28 cellular contexts compared by ENCODE assay signal in genomic region chr1:45263132-45263531, GRCh38.
"Had no signal": no experiment of that assay in that cellular context is flagged by ENCODE, and none has a peak within 500 bp of the region (broad histone marks: within the 10 kb centered on the region; RNA-seq: fewer than 3 reads in every experiment).

No MANE protein-coding gene starts in this region.

- H3K27ac ChIP-seq: neutrophil, pancreas, psoas muscle, skin epidermis, spleen, suprapubic skin, testis, tibial artery, transverse colon, upper lobe of right lung, uterus had no signal

- H3K4me1 ChIP-seq: spleen, suprapubic skin, uterus had no signal

- H3K4me2 ChIP-seq: smooth muscle cell had no signal

- ATAC-seq: naive thymus-derived CD8-positive, alpha-beta T cell; natural killer cell treated with Interleukin-12 subunit alpha and Interleukin-12 subunit beta and Interleukin-15 and Interleukin-18, amount 100 ng/mL, for 72 hours; pancreas; psoas muscle; right cardiac atrium; sciatic nerve; stimulated activated memory B cell treated with anti-CD40 and anti-IgM and Interleukin-4, amounts not matched to agents 10 μg/mL and 1 μg/mL and 100 μg/mL, for 72 hours; stimulated activated naive CD8-positive, alpha-beta T cell treated with anti-CD3 and anti-CD28 coated beads, Interleukin-15, amount 100 ng/mL, for 72 hours; stimulated activated naive CD8-positive, alpha-beta T cell treated with anti-CD3 and anti-CD28 coated beads, Interleukin-15, Interleukin-2, amounts not matched to agents 100 U/mL and 50 U/mL, for 24 hours; upper lobe of right lung had no signal

- H3K36me3 ChIP-seq: neutrophil, pancreas, spleen, suprapubic skin, tibial artery, transverse colon, upper lobe of right lung, uterus had no signal

- FAIRE-seq: pancreas had no signal

- H3K9me3 ChIP-seq: pancreas, psoas muscle, testis had no signal

- H3K4me3 ChIP-seq: pancreas, psoas muscle, skin epidermis, smooth muscle cell, spleen, suprapubic skin, testis, tibial artery, transverse colon, upper lobe of right lung, uterus had no signal

- DNase-seq: naive thymus-derived CD8-positive, alpha-beta T cell; nephron progenitor cell; nucleus accumbens; pancreas; psoas muscle; right cardiac atrium; spleen; stimulated activated CD4-positive, alpha-beta T cell treated with anti-CD3 and anti-CD28 coated beads, Interleukin-12 subunit alpha, Interleukin-12 subunit beta, amount 100 ng/mL, for 4 hours; stimulated activated CD4-positive, alpha-beta T cell treated with anti-CD3 and anti-CD28 coated beads, Interleukin-1b, Interleukin-23, amount 100 ng/mL, for 48 hours; stimulated activated CD4-positive, alpha-beta T cell treated with anti-CD3 and anti-CD28 coated beads, Interleukin-4, amount 100 ng/mL, for 1 hour; stimulated activated CD4-positive, alpha-beta T cell treated with anti-CD3 and anti-CD28 coated beads, Interleukin-4, amount 100 ng/mL, for 4 hours; stimulated activated CD8-positive, alpha-beta memory T cell treated with anti-CD3 and anti-CD28 coated beads, Interleukin-4, amount 100 ng/mL, for 48 hours; stimulated activated naive CD4-positive, alpha-beta T cell; stimulated activated naive CD8-positive, alpha-beta T cell treated with anti-CD3 and anti-CD28 coated beads, Interleukin-15, amount 100 ng/mL, for 72 hours; stimulated activated naive CD8-positive, alpha-beta T cell treated with anti-CD3 and anti-CD28 coated beads, Interleukin-15, Interleukin-2, amounts not matched to agents 100 U/mL and 50 U/mL, for 24 hours; substantia nigra; testis; tibial artery; transverse colon; upper lobe of right lung; uterus had no signal

- H3K27me3 ChIP-seq: neutrophil, pancreas, spleen, suprapubic skin, testis, tibial artery, transverse colon, upper lobe of right lung, uterus had no signal
